In genomic region chr1:24344090-24344742, GRCh38 we compare ENCODE assay signal across 1 cellular context.
TF ChIP-seq lines count a peak whose summit lies in the region.

No MANE protein-coding gene starts in this region.

TF ChIP-seq in HCT116, 20 proteins besides CTCF, POLR2A, EP300 and RAD21 (continued from another document):
- TF ChIP-seq ZBTB33 (IDR thresholded peaks at IDR 0.05; ENCODE audit: extremely low read depth, insufficient replicate concordance, low read length) (no peak), CEBPB (IDR thresholded peaks at IDR 0.05; ENCODE audit: low read depth) (no peak), TCF7L2 (IDR thresholded peaks at IDR 0.05; ENCODE audit: borderline replicate concordance, extremely low read depth, insufficient read depth, insufficient read length) (no peak), FOSL1 (IDR thresholded peaks at IDR 0.05; ENCODE audit: low read depth) (no peak), JUND (IDR thresholded peaks at IDR 0.05) (no peak)
- TF ChIP-seq, protein P1, sequence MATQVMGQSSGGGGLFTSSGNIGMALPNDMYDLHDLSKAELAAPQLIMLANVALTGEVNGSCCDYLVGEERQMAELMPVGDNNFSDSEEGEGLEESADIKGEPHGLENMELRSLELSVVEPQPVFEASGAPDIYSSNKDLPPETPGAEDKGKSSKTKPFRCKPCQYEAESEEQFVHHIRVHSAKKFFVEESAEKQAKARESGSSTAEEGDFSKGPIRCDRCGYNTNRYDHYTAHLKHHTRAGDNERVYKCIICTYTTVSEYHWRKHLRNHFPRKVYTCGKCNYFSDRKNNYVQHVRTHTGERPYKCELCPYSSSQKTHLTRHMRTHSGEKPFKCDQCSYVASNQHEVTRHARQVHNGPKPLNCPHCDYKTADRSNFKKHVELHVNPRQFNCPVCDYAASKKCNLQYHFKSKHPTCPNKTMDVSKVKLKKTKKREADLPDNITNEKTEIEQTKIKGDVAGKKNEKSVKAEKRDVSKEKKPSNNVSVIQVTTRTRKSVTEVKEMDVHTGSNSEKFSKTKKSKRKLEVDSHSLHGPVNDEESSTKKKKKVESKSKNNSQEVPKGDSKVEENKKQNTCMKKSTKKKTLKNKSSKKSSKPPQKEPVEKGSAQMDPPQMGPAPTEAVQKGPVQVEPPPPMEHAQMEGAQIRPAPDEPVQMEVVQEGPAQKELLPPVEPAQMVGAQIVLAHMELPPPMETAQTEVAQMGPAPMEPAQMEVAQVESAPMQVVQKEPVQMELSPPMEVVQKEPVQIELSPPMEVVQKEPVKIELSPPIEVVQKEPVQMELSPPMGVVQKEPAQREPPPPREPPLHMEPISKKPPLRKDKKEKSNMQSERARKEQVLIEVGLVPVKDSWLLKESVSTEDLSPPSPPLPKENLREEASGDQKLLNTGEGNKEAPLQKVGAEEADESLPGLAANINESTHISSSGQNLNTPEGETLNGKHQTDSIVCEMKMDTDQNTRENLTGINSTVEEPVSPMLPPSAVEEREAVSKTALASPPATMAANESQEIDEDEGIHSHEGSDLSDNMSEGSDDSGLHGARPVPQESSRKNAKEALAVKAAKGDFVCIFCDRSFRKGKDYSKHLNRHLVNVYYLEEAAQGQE (IDR thresholded peaks at IDR 0.05; ENCODE audit: low read depth): no peak
